In genomic region chr2:68319397-68320117, GRCh38 we compare ENCODE assay signal across 8 cellular contexts. TPM values are rescaled to one million over a fixed set of nuclear protein-coding genes. Genes with fewer than 3 reads are reported as not detected.
A peak's percentile ranks its signal among the peaks of the same experiment; 100 is the strongest.
DNase-seq lines count a peak whose midpoint lies in the region; ATAC-seq lines count a peak whose summit lies in the region.

Gene CNRIP1 (minus strand): TSS chr2:68319949. CDS start chr2:68319400, 549 bp downstream.

- no peak within 1 kb of the TSS for H3K14ac ChIP-seq in neuronal stem cell (ENCODE audit: low read length)

- H2BK5ac ChIP-seq in neuronal stem cell (ENCODE audit: low read length): peak within 1 kb of the TSS; percentile 39

- CTCF ChIA-PET in activated CD8-positive, alpha-beta memory T cell treated with anti-CD3 and anti-CD28 coated beads, Interleukin-2, amount 10 ng/mL, durations not matched to agents 7 days and 5 days (lab: Charles Lee): interaction anchor here (0.7 to 1.4 kb wide), 3 partner anchors 122 to 263 kb away, joined by 3 to 4 read pairs (median 3); no protein-coding TSS in a partner anchor

- H3K23ac ChIP-seq in neuronal stem cell (ENCODE audit: low read depth, low read length, poor library complexity): peak within 1 kb of the TSS; percentile 85

- peak within 1 kb of the TSS; percentile 73 for H2BK12ac ChIP-seq in neuronal stem cell (ENCODE audit: low read length)

- peak within 1 kb of the TSS; percentile 88 for H3K9ac ChIP-seq in neuronal stem cell (ENCODE audit: low read depth, low read length, poor library complexity)

- peak within 1 kb of the TSS; percentile 77 to 79 for H3K4me3 ChIP-seq in neuronal stem cell (ENCODE audit: low read length in 2 of 2)

- WGBS in neuronal stem cell (ENCODE audit: extremely low coverage in 2 of 2, insufficient read length in 2 of 2, insufficient replicate concordance in 1 of 2), 2 donors: no CpG with 5 or more reads among the region's 64 CpGs

- peak within 1 kb of the TSS; percentile 89 for H3K18ac ChIP-seq in neuronal stem cell (ENCODE audit: low read length)

- H3K4me1 Mint-ChIP-seq in activated CD8-positive, alpha-beta memory T cell treated with anti-CD3 and anti-CD28 coated beads, Interleukin-2, amount 10 ng/mL, durations not matched to agents 7 days and 5 days: peaks cover 7% of the 10 kb centered on the region

- intact Hi-C loops in Right ventricle myocardium superior (cut with DNase I): no loop called here

- H4K8ac ChIP-seq in neuronal stem cell (ENCODE audit: low read depth, low read length): no peak within 1 kb of the TSS

- no peak within 1 kb of the TSS for H3K27ac Mint-ChIP-seq in activated CD8-positive, alpha-beta memory T cell treated with anti-CD3 and anti-CD28 coated beads, Interleukin-2, amount 10 ng/mL, durations not matched to agents 7 days and 5 days

- peaks cover 80% of the 10 kb centered on the region for H3K27me3 Mint-ChIP-seq in activated CD8-positive, alpha-beta memory T cell treated with anti-CD3 and anti-CD28 coated beads, Interleukin-2, amount 10 ng/mL, durations not matched to agents 7 days and 5 days

- H2AFZ ChIP-seq in neuronal stem cell (ENCODE audit: low read length): peak within 1 kb of the TSS; percentile 96

- DNase-seq in activated CD8-positive, alpha-beta memory T cell treated with anti-CD3 and anti-CD28 coated beads, Interleukin-2, amount 10 ng/mL, durations not matched to agents 7 days and 5 days: no peak
- no peak for DNase-seq in activated CD8-positive, alpha-beta memory T cell treated with anti-CD3 and anti-CD28 coated beads for 24 hours
- DNase-seq in NCI-H2227 (lab: John Stamatoyannopoulos, UW; ENCODE audit: unreplicated experiment): peak; percentile 90
- peak; percentile 73 for DNase-seq in amniotic epithelial cell (ENCODE audit: low read depth)
- peak; percentile 79 for DNase-seq in Right ventricle myocardium superior
- DNase-seq in neuronal stem cell (ENCODE audit: low spot score): peak; percentile 53

- peaks cover 2 to 32% of the 10 kb centered on the region in 2 donors for H3K36me3 ChIP-seq in neuronal stem cell (replicated peaks in 1 of 2; ENCODE audit: control insufficient read depth in 2 of 2, insufficient read depth in 2 of 2, low read length in 2 of 2)

- no peak for ATAC-seq in activated CD8-positive, alpha-beta memory T cell treated with anti-CD3 and anti-CD28 coated beads, Interleukin-2, amount 10 ng/mL, durations not matched to agents 7 days and 5 days
- peak; percentile 90 for ATAC-seq in Right ventricle myocardium superior (ENCODE audit: poor library complexity)
- ATAC-seq in HG03039 (IDR thresholded peaks at IDR 0.05; ENCODE audit: unreplicated experiment): no peak
- no peak for ATAC-seq in HG03469 (IDR thresholded peaks at IDR 0.05; ENCODE audit: unreplicated experiment)

- peak within 1 kb of the TSS; percentile 44 for H3K4me3 Mint-ChIP-seq in activated CD8-positive, alpha-beta memory T cell treated with anti-CD3 and anti-CD28 coated beads, Interleukin-2, amount 10 ng/mL, durations not matched to agents 7 days and 5 days

- peak within 1 kb of the TSS; percentile 91 for H3K4me2 ChIP-seq in neuronal stem cell (ENCODE audit: insufficient read depth, low read length, poor library complexity, severe bottlenecking)

- no peaks in the 10 kb centered on the region for H3K36me3 Mint-ChIP-seq in activated CD8-positive, alpha-beta memory T cell treated with anti-CD3 and anti-CD28 coated beads, Interleukin-2, amount 10 ng/mL, durations not matched to agents 7 days and 5 days

- peaks cover 6 to 29% (median 7%) of the 10 kb centered on the region in 3 experiments for H3K27me3 ChIP-seq in neuronal stem cell (ENCODE audit: control insufficient read depth in 3 of 3, insufficient read depth in 3 of 3, low read depth in 1 of 3, low read length in 3 of 3)

- H3K9me3 Mint-ChIP-seq in activated CD8-positive, alpha-beta memory T cell treated with anti-CD3 and anti-CD28 coated beads, Interleukin-2, amount 10 ng/mL, durations not matched to agents 7 days and 5 days (ENCODE audit: low read depth): no peaks in the 10 kb centered on the region

- peak within 1 kb of the TSS; percentile 78 for H2BK15ac ChIP-seq in neuronal stem cell (ENCODE audit: low read length)

- H3K9me3 ChIP-seq in neuronal stem cell (replicated peaks in 1 of 2; ENCODE audit: control insufficient read depth in 2 of 2, insufficient read depth in 1 of 2, low read depth in 1 of 2, low read length in 2 of 2): peaks cover 0 to 18% of the 10 kb centered on the region in 2 donors

- peaks cover 3% of the 10 kb centered on the region for H3K79me1 ChIP-seq in neuronal stem cell (ENCODE audit: low read depth, low read length)

- H2AK5ac ChIP-seq in neuronal stem cell (ENCODE audit: low read depth, low read length): no peak within 1 kb of the TSS

- no peak within 1 kb of the TSS for H4K91ac ChIP-seq in neuronal stem cell (ENCODE audit: low read depth, low read length, poor library complexity)

- no peak within 1 kb of the TSS for H3K27ac ChIP-seq in neuronal stem cell (replicated peaks; ENCODE audit: low read length)

- H3K4me1 ChIP-seq in neuronal stem cell (ENCODE audit: control insufficient read depth in 2 of 2, insufficient read depth in 1 of 2, low read depth in 1 of 2, low read length in 2 of 2): peaks cover 0 to 7% of the 10 kb centered on the region in 2 donors

- no peak within 1 kb of the TSS for H2BK120ac ChIP-seq in neuronal stem cell (ENCODE audit: low read depth, low read length)

- H3K4ac ChIP-seq in neuronal stem cell (ENCODE audit: low read length): no peak within 1 kb of the TSS

RNA-seq across cellular contexts. Expression of gene CNRIP1, which starts in this region (rescaled TPM):
- not detected for total RNA-seq in activated CD8-positive, alpha-beta memory T cell treated with anti-CD3 and anti-CD28 coated beads, Interleukin-2, amount 10 ng/mL, durations not matched to agents 7 days and 5 days
- total RNA-seq in Right ventricle myocardium superior: 9.3 TPM
- polyA plus RNA-seq in neuronal stem cell (2013, experiment 1 of 2): 5.9 TPM
- polyA plus RNA-seq in neuronal stem cell (2013, experiment 2 of 2): 5.9 TPM

Comparison
In these comparisons a context has a peak if more than half of its experiments do, and no peak if none do; other contexts are left out.
1. RNA of gene CNRIP1 (total RNA-seq): 9.3 TPM in Right ventricle myocardium superior (single experiment); not detected in activated CD8-positive, alpha-beta memory T cell treated with anti-CD3 and anti-CD28 coated beads, Interleukin-2, amount 10 ng/mL, durations not matched to agents 7 days and 5 days; every median in the first group is over 10 times any median in the second.
2. DNase-seq: peak in NCI-H2227 (single experiment), amniotic epithelial cell (single experiment), Right ventricle myocardium superior (single experiment) and neuronal stem cell (single experiment); none in activated CD8-positive, alpha-beta memory T cell treated with anti-CD3 and anti-CD28 coated beads, Interleukin-2, amount 10 ng/mL, durations not matched to agents 7 days and 5 days (single experiment) and activated CD8-positive, alpha-beta memory T cell treated with anti-CD3 and anti-CD28 coated beads for 24 hours (single experiment).